In genomic region chr11:130313383-130314183, GRCh38 we compare ENCODE assay signal across 8 cellular contexts. TPM values are rescaled to one million over a fixed set of nuclear protein-coding genes. Genes with fewer than 3 reads are reported as not detected.
DNase-seq lines count a peak whose midpoint lies in the region; ATAC-seq, FAIRE-seq and TF ChIP-seq lines count a peak whose summit lies in the region.

No MANE protein-coding gene starts in this region.

- peak; percentile 11 for DNase-seq in CD1c-positive myeloid dendritic cell (ENCODE audit: extremely low spot score)
- no peak for DNase-seq in HL-60 (ENCODE audit: low read depth in 1 of 2, low spot score in 1 of 2)
- peak; percentile 20 for DNase-seq in adipocyte (ENCODE audit: low read depth)
- DNase-seq in keratinocyte (ENCODE audit: low read depth, low spot score): no peak
- DNase-seq in glomerular visceral epithelial cell (ENCODE audit: extremely low spot score): no peak

- H3K36me3 ChIP-seq in adipocyte (ENCODE audit: control insufficient read depth, insufficient read depth, low read length, severe bottlenecking) (no peaks in the 10 kb centered on the region), keratinocyte (ENCODE audit: control insufficient read depth in 2 of 2, extremely low read depth in 1 of 2, insufficient read depth in 2 of 2, low read length in 2 of 2) (no peaks in the 10 kb centered on the region), subcutaneous abdominal adipose tissue (ENCODE audit: control insufficient read depth in 5 of 5, insufficient read depth in 5 of 5, low read length in 5 of 5) (no peaks in the 10 kb centered on the region)

- H3K9ac ChIP-seq in adipocyte (ENCODE audit: low read length) (peak overlapping the region; percentile 90), keratinocyte (ENCODE audit: control insufficient read depth, extremely low read depth, insufficient read depth, low read length) (peak overlapping the region; percentile 77), subcutaneous abdominal adipose tissue (ENCODE audit: low read length in 5 of 5) (peak overlapping the region; percentile 52 to 96 (median 90))

- H3K9me3 ChIP-seq in adipocyte (ENCODE audit: control insufficient read depth, low read length) (no peaks in the 10 kb centered on the region), keratinocyte (ENCODE audit: control insufficient read depth, low read depth, low read length) (no peaks in the 10 kb centered on the region), subcutaneous abdominal adipose tissue (ENCODE audit: control insufficient read depth in 5 of 5, low read length in 5 of 5) (no peaks in the 10 kb centered on the region)

- TF ChIP-seq CTCF in HL-60 (IDR thresholded peaks at IDR 0.05; ENCODE audit: insufficient read depth, low read length) (no peak), keratinocyte (optimal IDR thresholded peaks at IDR 0.05 in 1 of 3, IDR thresholded peaks at IDR 0.05 in 1 of 3, conservative IDR thresholded peaks at IDR 0.05 in 1 of 3; ENCODE audit: extremely low read depth in 1 of 3, insufficient read depth in 2 of 3, low read length in 3 of 3) (no peak)

- H3K27me3 ChIP-seq in HL-60 (ENCODE audit: insufficient read depth, poor library complexity, severe bottlenecking) (no peaks in the 10 kb centered on the region), adipocyte (replicated peaks; ENCODE audit: control insufficient read depth, insufficient read depth, low read length) (no peaks in the 10 kb centered on the region), keratinocyte (ENCODE audit: control insufficient read depth, extremely low read depth, insufficient read depth, low read length) (no peaks in the 10 kb centered on the region), subcutaneous abdominal adipose tissue (ENCODE audit: control insufficient read depth in 5 of 5, insufficient read depth in 4 of 5, low read length in 5 of 5) (no peaks in the 10 kb centered on the region)

- peak overlapping the region; percentile 90 for H3K4me2 ChIP-seq in keratinocyte (ENCODE audit: control insufficient read depth, extremely low read depth, insufficient read depth, low read depth, low read length)

- H3K79me2 ChIP-seq in keratinocyte (ENCODE audit: control insufficient read depth, insufficient read depth, low read length): peaks cover 38% of the 10 kb centered on the region

- H3K4me1 ChIP-seq in adipocyte (ENCODE audit: control insufficient read depth, insufficient read depth, low read length): peaks cover 22% of the 10 kb centered on the region
- H3K4me1 ChIP-seq in keratinocyte (ENCODE audit: control insufficient read depth, extremely low read depth, insufficient read depth, low read length): peaks cover 23% of the 10 kb centered on the region
- peaks cover 0 to 43% (median 30%) of the 10 kb centered on the region in 5 donors for H3K4me1 ChIP-seq in subcutaneous abdominal adipose tissue (ENCODE audit: control insufficient read depth in 5 of 5, insufficient read depth in 5 of 5, low read length in 5 of 5)

- peak overlapping the region; percentile 70 for H2AFZ ChIP-seq in keratinocyte (ENCODE audit: control insufficient read depth, low read length)

- peak overlapping the region; percentile 97 for H3K27ac ChIP-seq in HL-60 (replicated peaks)
- peak overlapping the region; percentile 60 for H3K27ac ChIP-seq in keratinocyte (ENCODE audit: control insufficient read depth, insufficient read depth, low read length)
- peak overlapping the region; percentile 74 for H3K27ac ChIP-seq in subcutaneous abdominal adipose tissue (ENCODE audit: low read depth, low read length)

- ATAC-seq in GM19455 (IDR thresholded peaks at IDR 0.05; ENCODE audit: unreplicated experiment) (no peak), HG03108 (IDR thresholded peaks at IDR 0.05; ENCODE audit: unreplicated experiment) (no peak)

- peak overlapping the region; percentile 84 for H3K4me3 ChIP-seq in HL-60 (replicated peaks; ENCODE audit: insufficient read depth, low read length)
- H3K4me3 ChIP-seq in adipocyte (ENCODE audit: low read length): peak overlapping the region; percentile 90
- H3K4me3 ChIP-seq in keratinocyte (ENCODE audit: control insufficient read depth in 2 of 3, extremely low read depth in 1 of 3, insufficient read depth in 2 of 3, low read depth in 1 of 3, low read length in 3 of 3): peak overlapping the region; percentile 68 to 90 (median 85)
- peak overlapping the region; percentile 67 to 83 (median 78) for H3K4me3 ChIP-seq in subcutaneous abdominal adipose tissue (ENCODE audit: low read depth in 1 of 5, low read length in 5 of 5)

- no peaks in the 10 kb centered on the region for H4K20me1 ChIP-seq in keratinocyte (ENCODE audit: control insufficient read depth, extremely low read depth, insufficient read depth, low read length)

- no peak for FAIRE-seq in keratinocyte (lab: Jason Lieb, UNC)

- dilution Hi-C loops in keratinocyte (cut with MboI; ENCODE audit: extremely low pct_ligation_motif_present, low sequenced_read_pairs): no loop called here

- no peaks in the 10 kb centered on the region for H3K9me1 ChIP-seq in keratinocyte (ENCODE audit: control insufficient read depth, extremely low read depth, insufficient read depth, low read length)

RNA-seq across cellular contexts. Expression of gene ZBTB44, which starts 1.1 kb away (rescaled TPM):
- polyA plus RNA-seq in keratinocyte: 12.7 to 16.8 TPM (median 15.7 TPM) in 3 replicates
- polyA plus RNA-seq in keratinocyte (2011; ENCODE audit: low read depth): 10.0 TPM
- 8.0 and 15.8 TPM in 2 replicates for polyA plus RNA-seq in keratinocyte (2011; cell fraction: cytosol; rRNA removed)
- 25.0 and 27.3 TPM in 2 replicates for polyA plus RNA-seq in keratinocyte (2011; cell fraction: nucleus; rRNA removed)
- polyA plus RNA-seq in keratinocyte (2012; ENCODE audit: low replicate concordance): 8.2 and 12.2 TPM in 2 replicates
- polyA minus RNA-seq in keratinocyte: 19.1 to 51.0 TPM (median 40.5 TPM) in 3 replicates
- 22.1 TPM for polyA minus RNA-seq in keratinocyte (2011; cell fraction: cytosol; rRNA and poly(A)+ RNA removed)
- 28.0 and 48.9 TPM in 2 replicates for polyA minus RNA-seq in keratinocyte (2011; cell fraction: nucleus; rRNA and poly(A)+ RNA removed)

Comparison
In these comparisons a context has a peak if more than half of its experiments do, and no peak if none do; other contexts are left out.
1. DNase-seq: peak in CD1c-positive myeloid dendritic cell (single experiment) and adipocyte (single experiment); none in HL-60 (0 of 2), keratinocyte (single experiment) and glomerular visceral epithelial cell (single experiment).
2. Peak in every context shown above with its lines, with median percentiles within 50 percentile points of each other: H3K27ac ChIP-seq, H3K4me3 ChIP-seq and H3K9ac ChIP-seq.